8 cellular contexts compared by ENCODE assay signal in genomic region chr5:87572611-87573010, GRCh38.
"Had no signal": no experiment of that assay in that cellular context is flagged by ENCODE, and none has a peak within 500 bp of the region (broad histone marks: within the 10 kb centered on the region; RNA-seq: fewer than 3 reads in every experiment).

No MANE protein-coding gene starts in this region.

- FAIRE-seq: G401.6, GM12878, GM12891, GM12892, GM18507, GM19239 had no signal

- DNase-seq: GDM1, GF-D8 had no signal

- H3K4me3 ChIP-seq: GM12878 had no signal

- ATAC-seq: GM12878 had no signal
